In the genomic region with DNA sequence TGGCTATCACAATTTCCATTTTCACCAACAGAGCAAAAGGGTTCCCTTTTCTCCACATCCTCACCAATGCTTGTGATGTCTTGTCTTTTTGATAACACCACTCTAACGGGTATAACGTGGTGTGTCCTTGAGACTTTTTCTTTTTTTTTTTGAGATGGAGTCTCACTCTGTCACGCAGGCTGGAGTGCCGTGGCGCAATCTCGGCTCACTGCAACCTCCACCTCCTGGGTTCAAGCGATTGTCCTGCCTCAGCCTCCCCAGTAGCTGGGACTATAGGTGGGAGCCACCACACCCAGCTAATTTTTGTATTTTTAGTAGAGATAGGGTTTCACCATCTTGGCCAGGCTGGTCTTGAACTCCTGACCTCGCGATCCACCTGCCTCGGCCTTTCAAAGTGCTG, we compare ENCODE assay signal across 8 cellular contexts. TPM values are rescaled to one million over a fixed set of nuclear protein-coding genes. Genes with fewer than 3 reads are reported as not detected.
DNase-seq lines count a peak whose midpoint lies in the region; ATAC-seq, FAIRE-seq and TF ChIP-seq lines count a peak whose summit lies in the region.
"Not testable (repeated sequence)": the region's sequence is repeated elsewhere in the genome, so short reads cannot be mapped to it uniquely, and the experiment has no call there.

No MANE protein-coding gene starts in this region.

- TF ChIP-seq CTCF in astrocyte (IDR thresholded peaks at IDR 0.05; ENCODE audit: insufficient read depth, low read depth, low read length); dorsolateral prefrontal cortex (IDR thresholded peaks at IDR 0.05 in 54 of 56, conservative IDR thresholded peaks at IDR 0.05 in 2 of 56; ENCODE audit: low read depth in 1 of 56, partially characterized antibody in 56 of 56); HepG2 (CRISPR knock-in tag; IDR thresholded peaks at IDR 0.05); psoas muscle (IDR thresholded peaks at IDR 0.05); spleen (IDR thresholded peaks at IDR 0.05 in 8 of 11, conservative IDR thresholded peaks at IDR 0.05 in 3 of 11); uterus (IDR thresholded peaks at IDR 0.05): not testable (repeated sequence)

- POLR2A ChIA-PET in HepG2 (lab: Yijun Ruan, JAX), result not testable (repeated sequence)

- TF ChIP-seq POLR2A in HepG2 (IDR thresholded peaks at IDR 0.05; ENCODE audit: insufficient read depth in 1 of 2, low read depth in 2 of 2, low read length in 2 of 2); spleen (IDR thresholded peaks at IDR 0.05); uterus (IDR thresholded peaks at IDR 0.05): not testable (repeated sequence)

- H3K27ac ChIP-seq in BLaER1; astrocyte (ENCODE audit: low read depth, low read length); HepG2 (ENCODE audit: extremely low read length, insufficient read depth, low read length): not testable (repeated sequence)
- H3K27ac ChIP-seq in SJCRH30, result peak overlapping the region; percentile 18; the same call in 1 of the 2 replicates
- H3K27ac ChIP-seq in dorsolateral prefrontal cortex, result peak overlapping the region in 51 of 59 donors; percentile 8 to 90 (median 71)
- H3K27ac ChIP-seq in psoas muscle, result peak overlapping the region; percentile 10
- peak overlapping the region in 7 of 8 donors; percentile 12 to 70 (median 51) for H3K27ac ChIP-seq in spleen
- H3K27ac ChIP-seq in uterus, result peak overlapping the region; percentile 80 to 85

- not testable (repeated sequence) for BruUV-seq in HepG2 (replicated peaks; lab: Mats Ljungman, UMichigan)

- not testable (repeated sequence) for H3K9me3 ChIP-seq in BLaER1; SJCRH30 (replicated peaks); astrocyte (ENCODE audit: insufficient read depth, low read depth, low read length); HepG2 (ENCODE audit: low read length); psoas muscle; spleen; uterus

- not testable (repeated sequence) for DNase-seq in SJCRH30; astrocyte (ENCODE audit: low read depth); dorsolateral prefrontal cortex; HepG2 (ENCODE audit: low spot score); psoas muscle; spleen; uterus

- 47% methylated on average over 10 of the region's 10 CpGs for WGBS in HepG2 (ENCODE audit: low lambda C conversion rate)
- WGBS in psoas muscle, 3 donors, result 70 to 76% (median 72%) methylated on average over 10 of the region's 10 CpGs
- WGBS in spleen, 5 donors, result 65 to 86% (median 82%) methylated on average over 10 of the region's 10 CpGs

- not testable (repeated sequence) for H2AFZ ChIP-seq in astrocyte (ENCODE audit: low read depth, low read length); HepG2 (ENCODE audit: low read length)

- H3K27ac Mint-ChIP-seq in astrocyte (ENCODE audit: unreplicated experiment), result not testable (repeated sequence)

- TF ChIP-seq EP300 in HepG2 (IDR thresholded peaks at IDR 0.05; ENCODE audit: low read depth in 2 of 2, low read length in 2 of 2); HepG2 (CRISPR knock-in tag; IDR thresholded peaks at IDR 0.05; ENCODE audit: borderline replicate concordance): not testable (repeated sequence)

- ATAC-seq in HepG2, psoas muscle: not testable (repeated sequence)

- not testable (repeated sequence) for H3K36me3 ChIP-seq in BLaER1; SJCRH30; astrocyte (ENCODE audit: insufficient read depth, low read length); HepG2 (replicated peaks in 1 of 2; ENCODE audit: control insufficient read depth in 1 of 2, insufficient read depth in 2 of 2, low read length in 2 of 2); psoas muscle (ENCODE audit: insufficient read depth in 1 of 2, low read depth in 1 of 2); spleen; uterus

- H3K4me1 Mint-ChIP-seq in astrocyte (ENCODE audit: low read depth, unreplicated experiment), result peaks cover 11% of the 10 kb centered on the region

- CTCF ChIA-PET in HepG2 (lab: Yijun Ruan, JAX; ENCODE audit: low intra/inter-chr PET ratio, low total read pairs), result not testable (repeated sequence)

- not testable (repeated sequence) for H3K9me3 Mint-ChIP-seq in astrocyte (ENCODE audit: unreplicated experiment)

- in situ Hi-C loops in HepG2 (cut with HindIII; ENCODE audit: extremely low pct_ligation_motif_present, low pct_unique_long_range_greater_than_20kb), result not testable (repeated sequence)

- not testable (repeated sequence) for H3K4me3 ChIP-seq in BLaER1; SJCRH30; astrocyte (ENCODE audit: insufficient read depth, low read depth, low read length); dorsolateral prefrontal cortex; HepG2 (replicated peaks in 1 of 3; ENCODE audit: insufficient read depth in 1 of 3, low read depth in 2 of 3, low read length in 3 of 3); psoas muscle; spleen; uterus

- FAIRE-seq in astrocyte (lab: Jason Lieb, UNC); HepG2 (lab: Jason Lieb, UNC): not testable (repeated sequence)

- not testable (repeated sequence) for TF ChIP-seq RAD21 in HepG2 (CRISPR knock-in tag; IDR thresholded peaks at IDR 0.05)

- H3K4me1 ChIP-seq in BLaER1 (peaks cover 75% of the 10 kb centered on the region), SJCRH30 (peaks cover 39% of the 10 kb centered on the region), HepG2 (ENCODE audit: insufficient read depth, low read length) (peaks cover 35% of the 10 kb centered on the region), psoas muscle (peaks cover 15% of the 10 kb centered on the region), spleen (peaks cover 0 to 11% (median 3%) of the 10 kb centered on the region in 6 donors)
- not testable (repeated sequence) for H3K4me1 ChIP-seq in astrocyte (ENCODE audit: insufficient read depth, low read length); uterus

- not testable (repeated sequence) for H3K9ac ChIP-seq in BLaER1; astrocyte (ENCODE audit: low read length); HepG2 (ENCODE audit: insufficient read depth, low read depth, low read length)

- not testable (repeated sequence) for H3K36me3 Mint-ChIP-seq in astrocyte (ENCODE audit: low read depth, unreplicated experiment)

- intact Hi-C loops in dorsolateral prefrontal cortex (cut with DNase I); HepG2 (cut with micrococcal nuclease; ENCODE audit: unreplicated experiment); psoas muscle (cut with DNase I); spleen (cut with DNase I; ENCODE audit: low total_unique reads); uterus (cut with DNase I; ENCODE audit: low total_unique reads): not testable (repeated sequence)

- H3K4me2 ChIP-seq in BLaER1 (0 out of 2 replicates have a peak overlapping the region, but pooled peaks have one; percentile 84), astrocyte (ENCODE audit: low read length) (peak overlapping the region; percentile 53), HepG2 (ENCODE audit: low read depth, low read length) (0 out of 2 replicates have a peak overlapping the region, but pooled peaks have one; percentile 53)

- H3K27me3 ChIP-seq in BLaER1, SJCRH30, dorsolateral prefrontal cortex, uterus: not testable (repeated sequence)
- H3K27me3 ChIP-seq in astrocyte (ENCODE audit: insufficient read depth, low read length) (peaks cover 20% of the 10 kb centered on the region), HepG2 (ENCODE audit: control insufficient read depth in 1 of 2, insufficient read depth in 2 of 2, low read length in 2 of 2) (peaks cover 5 to 35% of the 10 kb centered on the region in 2 experiments), psoas muscle (ENCODE audit: insufficient read depth in 3 of 3, low read length in 2 of 3) (peaks cover 0 to 12% (median 2%) of the 10 kb centered on the region in 3 donors), spleen (replicated peaks in 1 of 7) (peaks cover 0 to 55% (median 0%) of the 10 kb centered on the region in 7 donors)

- not testable (repeated sequence) for H3K4me3 Mint-ChIP-seq in astrocyte (ENCODE audit: unreplicated experiment)

- H4K20me1 ChIP-seq in BLaER1; astrocyte (ENCODE audit: insufficient read depth, low read length); HepG2 (ENCODE audit: insufficient read depth, low read length): not testable (repeated sequence)

- H3K27me3 Mint-ChIP-seq in astrocyte (ENCODE audit: low read depth, unreplicated experiment), result peaks cover 22% of the 10 kb centered on the region

- H3K79me2 ChIP-seq in astrocyte (ENCODE audit: insufficient read depth, low read length); HepG2 (ENCODE audit: insufficient read depth, low read length): not testable (repeated sequence)

RNA-seq across cellular contexts. Expression of a gene that starts 21.5 kb away (rescaled TPM):
- 53.4 and 62.8 TPM in 2 replicates for total RNA-seq in SJCRH30 (2014; rRNA removed; shearing (Covaris generic))
- total RNA-seq in astrocyte (44.8 and 50.0 TPM in 2 replicates), dorsolateral prefrontal cortex (10 to 100 TPM; 24.5 to 54.3 (median 38.1) TPM), HepG2 (2016; rRNA removed; fragmentation: Illumina TruSeq; extraction: Trizol) (25.8 and 26.6 TPM in 2 replicates), psoas muscle (10 to 100 TPM; 55.9 to 97.4 (median 78.6) TPM), spleen (10 to 100 TPM; 47.4 to 89.9 (median 69.7) TPM), uterus (100 to 1,000 TPM in 1 of 4 donors, 10 to 100 TPM in 3; 17.8 to 194 (median 48.5) TPM)
- 21.9 and 23.0 TPM in 2 replicates for total RNA-seq in HepG2 (2016; cell fraction: cytosol; rRNA removed; fragmentation: Illumina TruSeq; extraction: Trizol; ENCODE audit: low read depth)
- 19.7 and 28.0 TPM in 2 replicates for total RNA-seq in HepG2 (2016; cell fraction: insoluble cytoplasmic fraction; rRNA removed; fragmentation: Illumina TruSeq; extraction: Trizol)
- 28.4 and 28.6 TPM in 2 replicates for total RNA-seq in HepG2 (2016; cell fraction: membrane; rRNA removed; fragmentation: Illumina TruSeq; extraction: Trizol)
- 19.7 and 23.4 TPM in 2 replicates for total RNA-seq in HepG2 (2016; cell fraction: nucleus; rRNA removed; fragmentation: Illumina TruSeq; extraction: Trizol)
- polyA plus RNA-seq in HepG2 (2011; rRNA removed) (8.4 and 9.4 TPM in 2 replicates), psoas muscle (100 to 1,000 TPM in 2 of 3 donors, 10 to 100 TPM in 1; 64.6 to 138 (median 108) TPM), spleen (10 to 100 TPM; 22.8 to 44.8 (median 28.8) TPM)
- 5.3 and 7.0 TPM in 2 replicates for polyA plus RNA-seq in HepG2 (2011; cell fraction: cytosol; rRNA removed)
- 33.2 and 42.2 TPM in 2 replicates for polyA plus RNA-seq in HepG2 (2011; cell fraction: nucleus; rRNA removed)
- polyA plus RNA-seq in HepG2 (2012), result 14.9 and 17.3 TPM in 2 replicates
- polyA plus RNA-seq in HepG2 (2016; cell fraction: cytosol; fragmentation: Illumina TruSeq; extraction: Trizol; ENCODE audit: low read depth), result 11.8 and 12.3 TPM in 2 replicates
- polyA plus RNA-seq in HepG2 (2016; cell fraction: insoluble cytoplasmic fraction; fragmentation: Illumina TruSeq; extraction: Trizol; ENCODE audit: low read depth), result 26.8 and 38.6 TPM in 2 replicates
- 22.3 and 23.5 TPM in 2 replicates for polyA plus RNA-seq in HepG2 (2016; cell fraction: membrane; fragmentation: Illumina TruSeq; extraction: Trizol; ENCODE audit: low read depth)
- 52.8 and 55.7 TPM in 2 replicates for polyA plus RNA-seq in HepG2 (2016; cell fraction: nucleus; fragmentation: Illumina TruSeq; extraction: Trizol; ENCODE audit: insufficient read depth, low read depth)
- polyA minus RNA-seq in HepG2 (2011; rRNA and poly(A)+ RNA removed; ENCODE audit: low replicate concordance), result 26.0 and 29.3 TPM in 2 replicates
- polyA minus RNA-seq in HepG2 (2011; cell fraction: cytosol; rRNA and poly(A)+ RNA removed), result 10.0 and 10.8 TPM in 2 replicates
- polyA minus RNA-seq in HepG2 (2011; cell fraction: nucleus; rRNA and poly(A)+ RNA removed), result 25.8 and 26.7 TPM in 2 replicates

RNA-seq across cellular contexts. Expression of a gene that starts 46.4 kb away (rescaled TPM):
- 20.0 and 20.1 TPM in 2 replicates for total RNA-seq in SJCRH30 (2014; rRNA removed; shearing (Covaris generic))
- total RNA-seq in astrocyte, result 12.0 and 12.6 TPM in 2 replicates
- total RNA-seq in dorsolateral prefrontal cortex, result 10 to 100 TPM; 12.6 to 24.5 (median 16.8) TPM
- total RNA-seq in HepG2 (2016; rRNA removed; fragmentation: Illumina TruSeq; extraction: Trizol), result 10.8 and 11.6 TPM in 2 replicates
- total RNA-seq in HepG2 (2016; cell fraction: cytosol; rRNA removed; fragmentation: Illumina TruSeq; extraction: Trizol; ENCODE audit: low read depth), result 1.9 and 2.0 TPM in 2 replicates
- 10.8 and 11.2 TPM in 2 replicates for total RNA-seq in HepG2 (2016; cell fraction: insoluble cytoplasmic fraction; rRNA removed; fragmentation: Illumina TruSeq; extraction: Trizol)
- 8.3 and 9.0 TPM in 2 replicates for total RNA-seq in HepG2 (2016; cell fraction: membrane; rRNA removed; fragmentation: Illumina TruSeq; extraction: Trizol)
- total RNA-seq in HepG2 (2016; cell fraction: nucleus; rRNA removed; fragmentation: Illumina TruSeq; extraction: Trizol), result 6.7 and 7.8 TPM in 2 replicates
- polyA plus RNA-seq in HepG2 (2011; rRNA removed), result 3.2 and 4.2 TPM in 2 replicates
- 3.1 and 4.4 TPM in 2 replicates for polyA plus RNA-seq in HepG2 (2011; cell fraction: cytosol; rRNA removed)
- 3.3 and 4.8 TPM in 2 replicates for polyA plus RNA-seq in HepG2 (2011; cell fraction: nucleus; rRNA removed)
- polyA plus RNA-seq in HepG2 (2012), result 0.23 and 0.29 TPM in 2 replicates
- polyA plus RNA-seq in HepG2 (2016; cell fraction: cytosol; fragmentation: Illumina TruSeq; extraction: Trizol; ENCODE audit: low read depth), result 0.88 and 1.0 TPM in 2 replicates
- polyA plus RNA-seq in HepG2 (2016; cell fraction: insoluble cytoplasmic fraction; fragmentation: Illumina TruSeq; extraction: Trizol; ENCODE audit: low read depth), result 8.3 and 9.1 TPM in 2 replicates
- 4.1 and 4.3 TPM in 2 replicates for polyA plus RNA-seq in HepG2 (2016; cell fraction: membrane; fragmentation: Illumina TruSeq; extraction: Trizol; ENCODE audit: low read depth)
- polyA plus RNA-seq in HepG2 (2016; cell fraction: nucleus; fragmentation: Illumina TruSeq; extraction: Trizol; ENCODE audit: insufficient read depth, low read depth), result 6.8 TPM in 2 replicates
- polyA minus RNA-seq in HepG2 (2011; rRNA and poly(A)+ RNA removed; ENCODE audit: low replicate concordance), result 16.5 and 16.7 TPM in 2 replicates
- polyA minus RNA-seq in HepG2 (2011; cell fraction: cytosol; rRNA and poly(A)+ RNA removed), result 4.8 and 5.5 TPM in 2 replicates
- polyA minus RNA-seq in HepG2 (2011; cell fraction: nucleus; rRNA and poly(A)+ RNA removed), result 6.6 and 7.5 TPM in 2 replicates
- total RNA-seq in psoas muscle, result 100 to 1,000 TPM; 135 to 210 (median 149) TPM
- polyA plus RNA-seq in psoas muscle, result 100 to 1,000 TPM in 1 of 3 donors, 10 to 100 TPM in 2; 63.2 to 214 (median 96.3) TPM
- total RNA-seq in spleen, result 10 to 100 TPM; 10.3 to 18.2 (median 13.8) TPM
- polyA plus RNA-seq in spleen, result 1 to 10 TPM; 2.5 to 5.4 (median 3.3) TPM
- total RNA-seq in uterus, result 10 to 100 TPM in 3 of 4 donors, 1 to 10 TPM in 1; 9.4 to 12.4 (median 10.6) TPM
